ENCODE assay signal across 9 cellular contexts in genomic region chr7:29878081-29878688, GRCh38.
DNase-seq lines count a peak whose midpoint lies in the region; ATAC-seq, FAIRE-seq and TF ChIP-seq lines count a peak whose summit lies in the region.
"Had no signal": no experiment of that assay in that cellular context is flagged by ENCODE, and none has a peak within 500 bp of the region (broad histone marks: within the 10 kb centered on the region; RNA-seq: fewer than 3 reads in every experiment).

No MANE protein-coding gene starts in this region.

- H3K4me3 ChIP-seq in BJ (ENCODE audit: low read depth, low read length) = no peak overlapping the region

- peak overlapping the region in 1 of 5 experiments; percentile 58 for H3K27ac Mint-ChIP-seq in brain

- peaks cover 3% of the 10 kb centered on the region for H3K27me3 Mint-ChIP-seq in brain

- H3K4me3 Mint-ChIP-seq in brain = no peak overlapping the region

- no peaks in the 10 kb centered on the region for H3K9me3 Mint-ChIP-seq in brain

- POLR2A ChIA-PET in BJ (lab: Charles Lee) = no interaction called here
- POLR2A ChIA-PET in GM10248 (lab: Yijun Ruan, JAX) = interaction anchor here (0.5 kb wide), 1 partner anchor 155 kb away, joined by 8 read pairs; no protein-coding TSS in a partner anchor

- 0 out of 2 replicates have a peak, but pooled peaks cover 4% of the 10 kb centered on the region for H3K27me3 ChIP-seq in BJ (ENCODE audit: control insufficient read depth, insufficient read depth, low read length)

- FAIRE-seq in GM12891 (lab: Jason Lieb, UNC) = no peak

- no peak for TF ChIP-seq POLR2A in GM12891 (IDR thresholded peaks at IDR 0.05; ENCODE audit: low read depth, low read length)

- TF ChIP-seq CTCF in BJ (IDR thresholded peaks at IDR 0.05; ENCODE audit: insufficient read depth, low read depth, low read length) (peak; percentile 59), GM10248 (IDR thresholded peaks at IDR 0.05; ENCODE audit: control extremely low read depth, extremely low read depth, low read depth, missing control alignments) (peak; percentile 56), brain (conservative IDR thresholded peaks at IDR 0.05) (peak; percentile 62 to 75)

- H3K36me3 ChIP-seq in BJ (ENCODE audit: control insufficient read depth, insufficient read depth, low read length) = no peaks in the 10 kb centered on the region

- ATAC-seq in GM21381 (IDR thresholded peaks at IDR 0.05; ENCODE audit: unreplicated experiment) = no peak
- ATAC-seq in HG03432 (IDR thresholded peaks at IDR 0.05; ENCODE audit: unreplicated experiment) = no peak
- ATAC-seq: left colon had no signal

- CTCF ChIA-PET in BJ (lab: Yijun Ruan, JAX) (interaction anchor here (0.6 to 3.3 kb wide), 15 partner anchors 10 to 263 kb away, joined by 3 to 29 read pairs (median 3); no protein-coding TSS in a partner anchor), GM10248 (lab: Yijun Ruan, JAX) (interaction anchor here (0.9 to 2.8 kb wide), 9 partner anchors 33 to 686 kb away, joined by 3 to 17 read pairs (median 5); no protein-coding TSS in a partner anchor)

- no peak for DNase-seq in BJ (ENCODE audit: low read depth)
- peak; percentile 37 for DNase-seq in GM10248 (ENCODE audit: extremely low spot score)
- DNase-seq in NCI-H446 treated with DMSO at 0.1 percent for 48 hours (lab: John Stamatoyannopoulos, UW) = peak; percentile 12
- DNase-seq in medulla oblongata (ENCODE audit: extremely low spot score) = peak; percentile 52
- no peak for DNase-seq in GM12891 (ENCODE audit: insufficient read length, low spot score)

- peaks cover 27% of the 10 kb centered on the region for H3K4me1 Mint-ChIP-seq in brain

- H3K36me3 Mint-ChIP-seq in brain = peaks cover 17% of the 10 kb centered on the region

TF ChIP-seq in GM12891, 5 proteins besides CTCF, POLR2A, EP300 and RAD21:
- TF ChIP-seq PAX5 (IDR thresholded peaks at IDR 0.05; ENCODE audit: insufficient read depth, low read length, severe bottlenecking) = no peak
- no peak for TF ChIP-seq TAF1 (IDR thresholded peaks at IDR 0.05; ENCODE audit: low read depth, low read length)
- no peak for TF ChIP-seq POLR2AphosphoS5 (IDR thresholded peaks at IDR 0.05; ENCODE audit: low read depth, low read length)
- no peak for TF ChIP-seq SPI1 (IDR thresholded peaks at IDR 0.05; ENCODE audit: low read depth, low read length)
- no peak for TF ChIP-seq POU2F2 (IDR thresholded peaks at IDR 0.05; ENCODE audit: low read depth, low read length)
TF ChIP-seq in GM12891: peak in this region for 0.

Comparison
In these comparisons a context has a peak if more than half of its experiments do, and no peak if none do; other contexts are left out.
1. DNase-seq: peak in GM10248 (single experiment), NCI-H446 treated with DMSO at 0.1 percent for 48 hours (single experiment) and medulla oblongata (single experiment); none in BJ (single experiment) and GM12891 (single experiment).
2. Peak in every context shown above with its lines, with median percentiles within 50 percentile points of each other: CTCF ChIP-seq.